ENCODE assay signal across 16 cellular contexts in the genomic region with DNA sequence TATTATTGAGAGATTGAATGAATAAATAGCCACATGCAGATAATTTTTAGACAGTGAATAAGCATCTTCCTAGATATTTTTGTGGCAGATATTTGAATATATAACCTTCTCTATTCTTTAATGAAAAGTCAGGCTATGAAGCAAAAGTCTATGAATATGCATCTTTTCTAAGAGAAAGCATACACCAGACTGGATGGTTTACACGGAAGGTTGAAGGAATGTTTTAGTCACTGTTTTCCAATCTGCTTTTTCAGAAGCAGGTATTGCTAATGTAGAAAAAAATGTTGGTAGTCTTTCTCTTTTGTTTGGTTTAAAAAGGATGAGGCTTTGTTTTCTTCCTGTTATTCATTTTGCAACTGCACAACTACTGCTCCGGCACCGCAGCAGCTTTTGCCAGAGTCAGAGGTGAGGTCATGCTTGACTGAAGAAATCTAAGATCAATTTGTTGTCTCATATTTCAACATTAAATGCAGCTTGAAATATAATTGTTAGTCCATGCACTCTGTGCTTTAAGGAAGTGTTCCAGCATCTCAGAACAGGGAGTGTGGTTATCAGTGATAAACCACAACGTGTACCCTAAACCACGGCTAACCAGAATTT.
DNase-seq lines count a peak whose midpoint lies in the region; ATAC-seq and TF ChIP-seq lines count a peak whose summit lies in the region.
"Had no signal": no experiment of that assay in that cellular context is flagged by ENCODE, and none has a peak within 500 bp of the region (broad histone marks: within the 10 kb centered on the region; RNA-seq: fewer than 3 reads in every experiment).

No MANE protein-coding gene starts in this region.

- peaks cover 5% of the 10 kb centered on the region for H3K9me3 Mint-ChIP-seq in activated CD8-positive, alpha-beta memory T cell treated with anti-CD3 and anti-CD28 coated beads, Interleukin-2, amount 10 ng/mL, durations not matched to agents 7 days and 5 days (ENCODE audit: low read depth)

- no peaks in the 10 kb centered on the region for H3K36me3 Mint-ChIP-seq in activated CD8-positive, alpha-beta memory T cell treated with anti-CD3 and anti-CD28 coated beads, Interleukin-2, amount 10 ng/mL, durations not matched to agents 7 days and 5 days
- H3K36me3 Mint-ChIP-seq: activated naive CD4-positive, alpha-beta T cell treated with anti-CD3 and anti-CD28 coated beads, Interleukin-2, amount 10 ng/mL, durations not matched to agents 7 days and 5 days had no signal

- TF ChIP-seq POLR2A in lower leg skin (IDR thresholded peaks at IDR 0.05), result no peak

- WGBS in lower leg skin, 2 donors, result 41 to 44% methylated on average over 5 of the region's 5 CpGs

- intact Hi-C loops in lower leg skin (cut with DNase I; ENCODE audit: low total_unique reads), result no loop called here

- H3K27ac Mint-ChIP-seq in activated CD8-positive, alpha-beta memory T cell treated with anti-CD3 and anti-CD28 coated beads, Interleukin-2, amount 10 ng/mL, durations not matched to agents 7 days and 5 days, result no peak overlapping the region
- H3K27ac Mint-ChIP-seq: activated naive CD4-positive, alpha-beta T cell treated with anti-CD3 and anti-CD28 coated beads, Interleukin-2, amount 10 ng/mL, durations not matched to agents 7 days and 5 days had no signal

- no peak for TF ChIP-seq CTCF in epithelial cell of esophagus (IDR thresholded peaks at IDR 0.05; ENCODE audit: insufficient read depth, low read depth, low read length, missing control alignments)
- TF ChIP-seq CTCF in lower leg skin (IDR thresholded peaks at IDR 0.05), result no peak

- H3K4me1 Mint-ChIP-seq in activated CD8-positive, alpha-beta memory T cell treated with anti-CD3 and anti-CD28 coated beads, Interleukin-2, amount 10 ng/mL, durations not matched to agents 7 days and 5 days, result no peaks in the 10 kb centered on the region
- H3K4me1 Mint-ChIP-seq: activated naive CD4-positive, alpha-beta T cell treated with anti-CD3 and anti-CD28 coated beads, Interleukin-2, amount 10 ng/mL, durations not matched to agents 7 days and 5 days had no signal

- no peak for ATAC-seq in activated CD8-positive, alpha-beta memory T cell treated with anti-CD3 and anti-CD28 coated beads, Interleukin-2, amount 10 ng/mL, durations not matched to agents 7 days and 5 days
- ATAC-seq: pancreas had no signal

- peak; percentile 20 for DNase-seq in NCI-H2029 (lab: John Stamatoyannopoulos, UW)
- no peak for DNase-seq in NCI-H2029 treated with DMSO at 0.1 percent for 48 hours (lab: John Stamatoyannopoulos, UW)
- DNase-seq in NCI-H510A treated with DMSO at 0.1 percent for 48 hours (lab: John Stamatoyannopoulos, UW), result peak; percentile 41
- DNase-seq in epithelial cell of esophagus (ENCODE audit: low read depth), result peak; percentile 73
- no peak for DNase-seq in ACHN
- no peak for DNase-seq in activated CD8-positive, alpha-beta memory T cell treated with anti-CD3 and anti-CD28 coated beads, Interleukin-2, amount 10 ng/mL, durations not matched to agents 7 days and 5 days
- no peak for DNase-seq in NCI-H2081 treated with DMSO at 0.1 percent for 48 hours (lab: John Stamatoyannopoulos, UW)
- no peak for DNase-seq in lower leg skin (ENCODE audit: low spot score in 2 of 2)
- DNase-seq: activated CD8-positive, alpha-beta memory T cell treated with anti-CD3 and anti-CD28 coated beads for 24 hours; activated naive CD4-positive, alpha-beta T cell treated with anti-CD3 and anti-CD28 coated beads, Interleukin-2, amount 10 ng/mL, durations not matched to agents 7 days and 5 days; esophagus squamous epithelium; NCI-H82; pancreas; stimulated activated CD8-positive, alpha-beta memory T cell treated with anti-CD3 and anti-CD28 coated beads, Interleukin-4, amount 100 ng/mL, for 48 hours; trophoblast cell had no signal

- CTCF ChIA-PET in activated CD8-positive, alpha-beta memory T cell treated with anti-CD3 and anti-CD28 coated beads, Interleukin-2, amount 10 ng/mL, durations not matched to agents 7 days and 5 days (lab: Charles Lee), result no interaction called here

- in situ Hi-C loops in ACHN (cut with HindIII; ENCODE audit: low pct_ligation_motif_present, low pct_unique_long_range_greater_than_20kb, low sequenced_read_pairs), result no loop called here

- H3K4me3 Mint-ChIP-seq in activated CD8-positive, alpha-beta memory T cell treated with anti-CD3 and anti-CD28 coated beads, Interleukin-2, amount 10 ng/mL, durations not matched to agents 7 days and 5 days, result no peak overlapping the region
- H3K4me3 Mint-ChIP-seq: activated naive CD4-positive, alpha-beta T cell treated with anti-CD3 and anti-CD28 coated beads, Interleukin-2, amount 10 ng/mL, durations not matched to agents 7 days and 5 days had no signal

- no peak overlapping the region for H3K4me3 ChIP-seq in epithelial cell of esophagus (ENCODE audit: low read length)
- no peak overlapping the region for H3K4me3 ChIP-seq in lower leg skin (ENCODE audit: low read depth, poor library complexity, severe bottlenecking)
- H3K4me3 ChIP-seq: esophagus squamous epithelium, pancreas, SJCRH30 had no signal

- no peaks in the 10 kb centered on the region for H3K27me3 Mint-ChIP-seq in activated CD8-positive, alpha-beta memory T cell treated with anti-CD3 and anti-CD28 coated beads, Interleukin-2, amount 10 ng/mL, durations not matched to agents 7 days and 5 days
- H3K27me3 Mint-ChIP-seq: activated naive CD4-positive, alpha-beta T cell treated with anti-CD3 and anti-CD28 coated beads, Interleukin-2, amount 10 ng/mL, durations not matched to agents 7 days and 5 days had no signal

Comparison
In these comparisons a context has a peak if more than half of its experiments do, and no peak if none do; other contexts are left out.
1. DNase-seq: peak in NCI-H2029 (single experiment), NCI-H510A treated with DMSO at 0.1 percent for 48 hours (single experiment) and epithelial cell of esophagus (single experiment); none in NCI-H2029 treated with DMSO at 0.1 percent for 48 hours (single experiment), ACHN (single experiment), activated CD8-positive, alpha-beta memory T cell treated with anti-CD3 and anti-CD28 coated beads, Interleukin-2, amount 10 ng/mL, durations not matched to agents 7 days and 5 days (single experiment), NCI-H2081 treated with DMSO at 0.1 percent for 48 hours (single experiment) and lower leg skin (0 of 2).